In genomic region chr2:202624133-202624532, GRCh38 we compare ENCODE assay signal across 1 cellular context.
TF ChIP-seq lines count a peak whose summit lies in the region.

No MANE protein-coding gene starts in this region.

TF ChIP-seq in GM12878, 131 proteins besides CTCF, POLR2A, EP300 and RAD21:
- TF ChIP-seq TAF1 (IDR thresholded peaks at IDR 0.05; ENCODE audit: borderline replicate concordance, low read depth, low read length) (no peak), NR2C1 (IDR thresholded peaks at IDR 0.05) (no peak), SPI1 (IDR thresholded peaks at IDR 0.05; ENCODE audit: borderline replicate concordance, insufficient read depth, low read depth, low read length) (peak; percentile 11; the same call in 1 of the 2 replicates), MEF2A (IDR thresholded peaks at IDR 0.05; ENCODE audit: insufficient read depth, low read depth, low read length) (no peak), SIN3A (IDR thresholded peaks at IDR 0.05; ENCODE audit: low read depth, low read length) (no peak)
